22 cellular contexts compared by ENCODE assay signal in genomic region chr2:126639276-126639675, GRCh38.
"Had no signal": no experiment of that assay in that cellular context is flagged by ENCODE, and none has a peak within 500 bp of the region (broad histone marks: within the 10 kb centered on the region; RNA-seq: fewer than 3 reads in every experiment).

No MANE protein-coding gene starts in this region.

- H3K4me1 Mint-ChIP-seq: immature natural killer cell, memory B cell, natural killer cell had no signal

- H3K27me3 Mint-ChIP-seq: stimulated activated naive B cell treated with anti-CD40 and anti-IgM and Interleukin-4, amounts not matched to agents 10 μg/mL and 1 μg/mL and 100 μg/mL, for 72 hours; stimulated activated naive CD8-positive, alpha-beta T cell treated with anti-CD3 and anti-CD28 coated beads, Interleukin-15, Interleukin-2, amounts not matched to agents 100 ng/mL and 50 ng/mL, for 24 hours had no signal

- H2AFZ ChIP-seq: neural progenitor cell had no signal

- H3K27me3 ChIP-seq: neural progenitor cell, neutrophil, ovary, right atrium auricular region, right lobe of liver, tibial nerve, upper lobe of left lung, vagina had no signal

- H3K27ac ChIP-seq: left ventricle myocardium inferior, neural progenitor cell, neutrophil, ovary, right atrium auricular region, right lobe of liver, tibial nerve, upper lobe of left lung, vagina had no signal

- H3K4me3 ChIP-seq: left ventricle myocardium inferior, neural progenitor cell, ovary, right atrium auricular region, right lobe of liver, smooth muscle cell, tibial nerve, upper lobe of left lung, vagina had no signal

- H3K36me3 Mint-ChIP-seq: immature natural killer cell, memory B cell, natural killer cell, neural progenitor cell had no signal

- H3K36me3 ChIP-seq: left ventricle myocardium inferior, neural progenitor cell, neutrophil, ovary, right atrium auricular region, right lobe of liver, tibial nerve, upper lobe of left lung, vagina had no signal

- H3K9me3 ChIP-seq: left ventricle myocardium inferior, neutrophil, ovary, right atrium auricular region, right lobe of liver, tibial nerve, upper lobe of left lung, vagina had no signal

- H3K27ac Mint-ChIP-seq: immature natural killer cell; memory B cell; natural killer cell; nephron progenitor cell; neural progenitor cell; progenitor cell of endocrine pancreas; stimulated activated naive B cell treated with anti-CD40 and anti-IgM and Interleukin-4, amounts not matched to agents 10 μg/mL and 1 μg/mL and 100 μg/mL, for 72 hours; stimulated activated naive CD8-positive, alpha-beta T cell treated with anti-CD3 and anti-CD28 coated beads, Interleukin-15, Interleukin-2, amounts not matched to agents 100 ng/mL and 50 ng/mL, for 24 hours had no signal

- H3K4me1 ChIP-seq: right atrium auricular region, right lobe of liver, vagina had no signal

- H3K9me3 Mint-ChIP-seq: immature natural killer cell; memory B cell; natural killer cell; neural progenitor cell; stimulated activated naive CD8-positive, alpha-beta T cell treated with anti-CD3 and anti-CD28 coated beads, Interleukin-15, Interleukin-2, amounts not matched to agents 100 ng/mL and 50 ng/mL, for 24 hours had no signal

- ATAC-seq: natural killer cell; right lobe of liver; stimulated activated naive B cell treated with anti-CD40 and anti-IgM and Interleukin-4, amounts not matched to agents 10 μg/mL and 1 μg/mL and 100 μg/mL, for 72 hours had no signal

- DNase-seq: hypothalamus; immature natural killer cell; kidney; left ventricle myocardium inferior; natural killer cell; nephron progenitor cell; occipital lobe; ovary; right lobe of liver; stimulated activated CD4-positive, alpha-beta T cell treated with anti-CD3 and anti-CD28 coated beads, Interleukin-4, amount 100 ng/mL, for 1 hour; stimulated activated naive B cell treated with anti-CD40 and anti-IgM and Interleukin-4, amounts not matched to agents 10 μg/mL and 1 μg/mL and 100 μg/mL, for 72 hours; substantia nigra; upper lobe of left lung had no signal

- H3K4me3 Mint-ChIP-seq: immature natural killer cell; memory B cell; natural killer cell; nephron progenitor cell; neural progenitor cell; stimulated activated naive B cell treated with anti-CD40 and anti-IgM and Interleukin-4, amounts not matched to agents 10 μg/mL and 1 μg/mL and 100 μg/mL, for 72 hours; stimulated activated naive CD8-positive, alpha-beta T cell treated with anti-CD3 and anti-CD28 coated beads, Interleukin-15, Interleukin-2, amounts not matched to agents 100 ng/mL and 50 ng/mL, for 24 hours had no signal

- H3K4me2 ChIP-seq: neural progenitor cell, smooth muscle cell had no signal
